ENCODE assay signal across 28 cellular contexts in the genomic region with DNA sequence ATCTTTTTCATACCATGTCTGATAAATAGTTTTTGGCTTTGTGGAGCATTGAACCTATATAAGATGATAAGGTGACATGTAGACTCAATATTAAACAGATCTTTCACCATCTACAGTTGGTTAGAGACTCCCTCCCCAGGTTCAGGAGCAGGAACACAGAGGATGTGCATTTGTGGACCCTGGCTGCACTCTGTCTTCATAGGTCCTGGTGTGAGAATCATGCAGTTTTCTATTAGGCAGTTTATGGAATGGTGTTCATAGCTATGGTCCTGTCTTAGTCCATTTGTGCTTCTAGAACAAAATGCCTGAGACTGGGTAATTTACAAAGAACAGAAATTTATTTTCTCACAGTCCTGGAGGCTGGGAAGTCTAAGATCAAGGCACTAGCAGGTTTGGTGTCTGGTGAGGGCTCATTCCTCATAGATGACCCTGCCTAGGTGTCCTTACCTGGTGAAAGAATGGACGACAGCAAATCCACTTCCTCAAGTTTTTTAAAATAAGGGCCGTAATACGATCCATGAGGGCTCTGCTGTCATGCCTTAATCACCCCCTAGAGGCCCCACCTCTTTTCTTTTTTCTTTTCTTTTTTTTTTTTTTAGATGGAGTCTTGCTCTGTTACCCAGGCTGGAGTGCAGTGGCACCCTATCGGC. TPM values are rescaled to one million over a fixed set of nuclear protein-coding genes. Genes with fewer than 3 reads are reported as not detected.
DNase-seq lines count a peak whose midpoint lies in the region; ATAC-seq and TF ChIP-seq lines count a peak whose summit lies in the region.
"Had no signal": no experiment of that assay in that cellular context is flagged by ENCODE, and none has a peak within 500 bp of the region (broad histone marks: within the 10 kb centered on the region; RNA-seq: fewer than 3 reads in every experiment).

No MANE protein-coding gene starts in this region.

- H3K9me2 ChIP-seq in OCI-LY7 (ENCODE audit: insufficient read depth, low read length) = no peaks in the 10 kb centered on the region

- H3K4me2 ChIP-seq in OCI-LY7 (ENCODE audit: low read length) = no peak overlapping the region

- no peak overlapping the region for H3K4me3 ChIP-seq in OCI-LY7 (ENCODE audit: low read depth, low read length, poor library complexity, severe bottlenecking)
- H3K4me3 ChIP-seq: HAP-1, MG63 had no signal

- CTCF ChIA-PET in OCI-LY7 (lab: Charles Lee; ENCODE audit: unreplicated experiment) = no interaction called here

- BruUV-seq in OCI-LY7 (replicated peaks; lab: Mats Ljungman, UMichigan) = no TSS peak

- H3K79me2 ChIP-seq in OCI-LY7 (ENCODE audit: insufficient read depth, low read depth, low read length) = no peaks in the 10 kb centered on the region

- DNase-seq in NCI-H2171 treated with DMSO at 0.1 percent for 48 hours (lab: John Stamatoyannopoulos, UW) (peak; percentile 9), NCI-H2171 (lab: John Stamatoyannopoulos, UW) (no peak), iPS-NIHi11 (ENCODE audit: low spot score) (peak; percentile 17), putamen (ENCODE audit: low spot score) (no peak), OCI-LY7 (ENCODE audit: low spot score) (no peak)
- DNase-seq in stimulated activated CD4-positive, alpha-beta T cell treated with anti-CD3 and anti-CD28 coated beads, Interleukin-4, amount 100 ng/mL, for 1 hour = no peak
- DNase-seq: 8988T; ACHN; BE2C; CD8-positive, alpha-beta memory T cell; DMS 273 treated with DMSO at 0.1 percent for 48 hours; DMS79; EL; GF-D8; IMR-90; KG1; MG63; NCI-H1417; NCI-H1694; NCI-H2029 treated with DMSO at 0.1 percent for 48 hours; NCI-H446; NCI-H524 treated with DMSO at 0.1 percent for 48 hours; NCI-H774; SHP77 had no signal

- no peaks in the 10 kb centered on the region for H3K4me1 ChIP-seq in OCI-LY7 (ENCODE audit: insufficient read depth, low read length, poor library complexity, severe bottlenecking)
- H3K4me1 ChIP-seq: HAP-1 had no signal

- no peaks in the 10 kb centered on the region for H3K36me3 ChIP-seq in OCI-LY7 (ENCODE audit: insufficient read depth, low read length)
- H3K36me3 ChIP-seq: BE2C, HAP-1, MG63 had no signal

- H2AFZ ChIP-seq in OCI-LY7 (ENCODE audit: low read length) = no peak overlapping the region

- intact Hi-C loops in OCI-LY7 (cut with micrococcal nuclease; ENCODE audit: unreplicated experiment) = no loop called here

- H3K9me3 ChIP-seq in OCI-LY7 (ENCODE audit: low read length) = no peaks in the 10 kb centered on the region
- H3K9me3 ChIP-seq: BE2C, HAP-1, MG63 had no signal

- peak overlapping the region; percentile 74 for H3K27ac ChIP-seq in VCaP
- H3K27ac ChIP-seq in OCI-LY7 (ENCODE audit: low read depth, low read length, poor library complexity, severe bottlenecking) = no peak overlapping the region
- H3K27ac ChIP-seq: RWPE1 had no signal

- TF ChIP-seq CTCF in VCaP (conservative IDR thresholded peaks at IDR 0.05) (no peak), OCI-LY7 (conservative IDR thresholded peaks at IDR 0.05; ENCODE audit: low read length) (no peak)

- ATAC-seq in GM21390 (IDR thresholded peaks at IDR 0.05; ENCODE audit: unreplicated experiment) = no peak

- H4K20me1 ChIP-seq in OCI-LY7 (ENCODE audit: insufficient read depth, low read length) = no peaks in the 10 kb centered on the region

- POLR2A ChIA-PET in OCI-LY7 (lab: Charles Lee) = interaction anchor here (0.7 kb wide), 1 partner anchor 14 kb away, joined by 3 read pairs; no protein-coding TSS in a partner anchor

RNA-seq across cellular contexts. Expression of a gene that starts 35.3 kb away (rescaled TPM):
- 33.2 and 35.7 TPM in 2 replicates for total RNA-seq in OCI-LY7 (2014; rRNA removed; shearing (Covaris generic))
- 53.7 and 55.6 TPM in 2 replicates for total RNA-seq in OCI-LY7 (2022)

Comparison
In these comparisons a context has a peak if more than half of its experiments do, and no peak if none do; other contexts are left out.
1. DNase-seq: peak in NCI-H2171 treated with DMSO at 0.1 percent for 48 hours (single experiment) and iPS-NIHi11 (single experiment); none in NCI-H2171 (single experiment), putamen (single experiment), stimulated activated CD4-positive, alpha-beta T cell treated with anti-CD3 and anti-CD28 coated beads, Interleukin-4, amount 100 ng/mL, for 1 hour (single experiment) and OCI-LY7 (single experiment).